In genomic region chr13:73069206-73069815, GRCh38 we compare ENCODE assay signal across 24 cellular contexts. TPM values are rescaled to one million over a fixed set of nuclear protein-coding genes. Genes with fewer than 3 reads are reported as not detected.
DNase-seq lines count a peak whose midpoint lies in the region; ATAC-seq, FAIRE-seq and TF ChIP-seq lines count a peak whose summit lies in the region.
"Had no signal": no experiment of that assay in that cellular context is flagged by ENCODE, and none has a peak within 500 bp of the region (broad histone marks: within the 10 kb centered on the region; RNA-seq: fewer than 3 reads in every experiment).

No MANE protein-coding gene starts in this region.

- no peaks in the 10 kb centered on the region for H3K9me2 ChIP-seq in SK-N-SH

- no peak overlapping the region for H3K9ac ChIP-seq in SK-N-SH

- WGBS in SK-N-SH (ENCODE audit: low lambda C conversion rate), result 72% methylated on average over 1 of the region's 1 CpG
- WGBS in small intestine, 3 donors, result 18 to 63% (median 29%) methylated on average over 1 of the region's 1 CpG

- H3K9me3 ChIP-seq in SK-N-SH (no peaks in the 10 kb centered on the region), small intestine (ENCODE audit: control insufficient read depth, low read depth) (no peaks in the 10 kb centered on the region)
- H3K9me3 ChIP-seq: lower lobe of right lung, vagina had no signal

- H3K4me3 ChIP-seq in SK-N-SH (ENCODE audit: low read depth in 2 of 2, low read length in 1 of 2) (no peak overlapping the region), fibroblast of pulmonary artery (replicated peaks; ENCODE audit: low read depth, low read length) (no peak overlapping the region), small intestine (ENCODE audit: low read depth in 1 of 2, low read length in 2 of 2) (no peak overlapping the region)
- H3K4me3 ChIP-seq: GM12878, lower lobe of right lung, vagina had no signal

- H3K79me2 ChIP-seq in SK-N-SH (ENCODE audit: insufficient read depth), result no peaks in the 10 kb centered on the region

- TF ChIP-seq RAD21 in SK-N-SH (IDR thresholded peaks at IDR 0.05; ENCODE audit: low read length), result no peak

- no peak overlapping the region for H3K4me2 ChIP-seq in SK-N-SH

- peak; percentile 84 for FAIRE-seq in small intestine (lab: Jason Lieb, UNC)
- FAIRE-seq: GM12878, H1, islet of Langerhans had no signal

- no peak overlapping the region for H3K27ac ChIP-seq in SK-N-SH (ENCODE audit: low read depth in 2 of 2, low read length in 1 of 2)
- H3K27ac ChIP-seq in small intestine (ENCODE audit: low read depth in 1 of 2, low read length in 1 of 2), result no peak overlapping the region
- H3K27ac ChIP-seq: lower lobe of right lung, vagina had no signal

- peaks cover 0 to 10% of the 10 kb centered on the region in 2 experiments; a peak in 2 of 4 replicates for H3K4me1 ChIP-seq in SK-N-SH (ENCODE audit: control insufficient read depth in 1 of 2, insufficient read depth in 2 of 2, low read depth in 1 of 2, low read length in 1 of 2)
- no peaks in the 10 kb centered on the region for H3K4me1 ChIP-seq in small intestine (ENCODE audit: control insufficient read depth in 2 of 2, insufficient read depth in 1 of 2, low read depth in 1 of 2, low read length in 1 of 2)
- H3K4me1 ChIP-seq: lower lobe of right lung had no signal

- POLR2A ChIA-PET in SK-N-SH (lab: Yijun Ruan, JAX), result no interaction called here

- TF ChIP-seq EP300 in SK-N-SH (IDR thresholded peaks at IDR 0.05; ENCODE audit: borderline replicate concordance in 1 of 2, low read depth in 1 of 2, low read length in 1 of 2), result no peak

- TF ChIP-seq CTCF in SK-N-SH (IDR thresholded peaks at IDR 0.05) (no peak), fibroblast of pulmonary artery (IDR thresholded peaks at IDR 0.05; ENCODE audit: low read length, missing control alignments) (no peak)

- no peak overlapping the region for H2AFZ ChIP-seq in SK-N-SH (ENCODE audit: low read depth)

- DNase-seq in EL (peak; percentile 48), SK-N-SH (no peak), fibroblast of pulmonary artery (ENCODE audit: low read depth) (peak; percentile 16), small intestine (peak; percentile 76), cerebellar cortex (ENCODE audit: low spot score) (no peak), GM19238 (ENCODE audit: insufficient read length, low spot score) (no peak)
- DNase-seq: activated CD4-positive, alpha-beta memory T cell treated with anti-CD3 and anti-CD28 coated beads for 36 hours; activated gamma-delta T cell treated with Interleukin-2 at 50 U/mL for 16 hours; amygdala; CD4-positive, CD25-positive, alpha-beta regulatory T cell; endodermal cell; KG1; lower lobe of right lung; NCI-H1930; NCI-H226; retina; substantia nigra had no signal

- ATAC-seq in HG03565 (IDR thresholded peaks at IDR 0.05; ENCODE audit: unreplicated experiment), result no peak
- no peak for ATAC-seq in GM21786 (IDR thresholded peaks at IDR 0.05; ENCODE audit: unreplicated experiment)
- ATAC-seq: GM12878, lower lobe of right lung, WTC11 had no signal

- H3F3A ChIP-seq in SK-N-SH (replicated peaks; ENCODE audit: insufficient read depth), result no peaks in the 10 kb centered on the region

- H3K36me3 ChIP-seq in SK-N-SH (replicated peaks in 1 of 2; ENCODE audit: control insufficient read depth in 1 of 2, insufficient read depth in 2 of 2, low read length in 1 of 2), result peaks cover 2 to 3% of the 10 kb centered on the region in 2 experiments
- H3K36me3 ChIP-seq in small intestine (ENCODE audit: control insufficient read depth in 2 of 2, insufficient read depth in 2 of 2, low read length in 2 of 2), result peaks cover 0 to 10% of the 10 kb centered on the region in 2 donors

- CTCF ChIA-PET in SK-N-SH (lab: Yijun Ruan, JAX), result interaction anchor here (1.2 kb wide), 1 partner anchor 10 kb away, joined by 3 read pairs; the partner anchor contains the start of gene KLF5

- H4K20me1 ChIP-seq in SK-N-SH (ENCODE audit: insufficient read depth), result no peaks in the 10 kb centered on the region

- no peaks in the 10 kb centered on the region for H3K27me3 ChIP-seq in SK-N-SH (ENCODE audit: insufficient read depth)
- H3K27me3 ChIP-seq in small intestine (ENCODE audit: control insufficient read depth in 2 of 2, insufficient read depth in 2 of 2, low read length in 2 of 2), result no peaks in the 10 kb centered on the region
- H3K27me3 ChIP-seq: vagina had no signal

TF ChIP-seq in SK-N-SH, 30 proteins besides CTCF, POLR2A, EP300 and RAD21:
- TF ChIP-seq TAF1 (IDR thresholded peaks at IDR 0.05; ENCODE audit: borderline replicate concordance, low read depth, low read length), result no peak
- peak; percentile 18; the same call in 1 of the 2 replicates for TF ChIP-seq FOSL2 (IDR thresholded peaks at IDR 0.05; ENCODE audit: borderline replicate concordance, low read depth)

RNA-seq across cellular contexts. Expression of gene KLF5, which starts 10.5 kb away (rescaled TPM):
- polyA plus RNA-seq in SK-N-SH (2012; rRNA removed) (2.7 and 3.9 TPM in 2 replicates), small intestine (100 to 1,000 TPM; 126 to 178 (median 141) TPM)
- 2.9 and 3.2 TPM in 2 replicates for polyA plus RNA-seq in SK-N-SH (2012; cell fraction: cytosol; rRNA removed)
- polyA plus RNA-seq in SK-N-SH (2012; cell fraction: nucleus; rRNA removed), result 1.5 and 3.4 TPM in 2 replicates

Comparison
In these comparisons a context has a peak if more than half of its experiments do, and no peak if none do; other contexts are left out.
1. DNase-seq: peak in EL (single experiment), fibroblast of pulmonary artery (single experiment) and small intestine (single experiment); none in SK-N-SH (single experiment), cerebellar cortex (single experiment) and GM19238 (single experiment).
2. RNA of gene KLF5, which starts 10.5 kb away (polyA plus RNA-seq): 126 to 178 TPM in small intestine; 1.5 to 3.9 TPM in SK-N-SH; every median in the first group is over 10 times any median in the second.